Comparison of ENCODE assay signal across 1 cellular context in the genomic region with DNA sequence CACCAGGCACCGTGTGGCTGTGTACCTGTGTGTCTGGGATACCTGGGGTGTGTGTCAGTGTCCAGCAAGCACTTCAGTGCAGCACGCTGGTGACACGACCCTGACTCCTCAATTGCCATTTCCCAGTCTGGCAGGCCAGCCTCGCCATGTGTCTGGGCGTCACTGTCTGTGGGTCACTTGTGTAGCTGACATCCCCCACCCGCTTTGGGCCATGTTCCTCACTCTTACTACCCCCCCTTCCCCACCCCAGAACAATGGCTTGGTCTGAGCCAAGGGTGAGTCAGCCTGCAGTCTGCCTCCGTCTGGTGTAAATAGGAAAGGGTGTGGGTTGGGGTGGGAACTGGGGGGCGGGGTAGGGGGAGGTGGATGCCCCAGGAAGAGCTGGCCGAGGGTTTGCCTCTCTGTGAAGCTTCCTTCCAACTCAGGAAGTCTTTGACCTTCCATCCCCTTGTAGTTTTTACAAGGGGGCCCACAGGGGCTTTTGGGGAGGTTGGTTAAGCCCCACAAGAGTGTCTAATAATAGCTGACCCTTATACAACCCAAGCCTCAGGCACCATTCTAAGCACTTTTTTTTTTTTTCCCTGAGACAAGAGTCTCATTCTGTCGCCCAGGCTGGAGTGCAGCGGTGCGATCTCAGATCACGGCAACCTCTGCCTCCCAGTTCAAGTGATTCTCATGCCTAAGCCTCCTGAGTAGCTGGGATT.
TF ChIP-seq lines count a peak whose summit lies in the region.

No MANE protein-coding gene starts in this region.

TF ChIP-seq in WTC11, 78 proteins besides CTCF, POLR2A, EP300 and RAD21 (continued from another document):
- TF ChIP-seq, protein P1, sequence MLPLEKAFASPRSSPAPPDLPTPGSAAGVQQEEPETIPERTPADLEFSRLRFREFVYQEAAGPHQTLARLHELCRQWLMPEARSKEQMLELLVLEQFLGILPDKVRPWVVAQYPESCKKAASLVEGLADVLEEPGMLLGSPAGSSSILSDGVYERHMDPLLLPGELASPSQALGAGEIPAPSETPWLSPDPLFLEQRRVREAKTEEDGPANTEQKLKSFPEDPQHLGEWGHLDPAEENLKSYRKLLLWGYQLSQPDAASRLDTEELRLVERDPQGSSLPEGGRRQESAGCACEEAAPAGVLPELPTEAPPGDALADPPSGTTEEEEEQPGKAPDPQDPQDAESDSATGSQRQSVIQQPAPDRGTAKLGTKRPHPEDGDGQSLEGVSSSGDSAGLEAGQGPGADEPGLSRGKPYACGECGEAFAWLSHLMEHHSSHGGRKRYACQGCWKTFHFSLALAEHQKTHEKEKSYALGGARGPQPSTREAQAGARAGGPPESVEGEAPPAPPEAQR (CRISPR knock-in tag; IDR thresholded peaks at IDR 0.05) = no peak
- TF ChIP-seq, protein P2, sequence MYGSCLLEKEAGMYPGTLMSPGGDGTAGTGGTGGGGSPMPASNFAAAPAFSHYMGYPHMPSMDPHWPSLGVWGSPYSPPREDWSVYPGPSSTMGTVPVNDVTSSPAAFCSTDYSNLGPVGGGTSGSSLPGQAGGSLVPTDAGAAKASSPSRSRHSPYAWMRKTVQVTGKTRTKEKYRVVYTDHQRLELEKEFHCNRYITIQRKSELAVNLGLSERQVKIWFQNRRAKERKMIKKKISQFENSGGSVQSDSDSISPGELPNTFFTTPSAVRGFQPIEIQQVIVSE (CRISPR knock-in tag; IDR thresholded peaks at IDR 0.05; ENCODE audit: borderline replicate concordance) = no peak
- TF ChIP-seq PRRX2 (CRISPR knock-in tag; IDR thresholded peaks at IDR 0.05) = no peak
- TF ChIP-seq, protein P3, sequence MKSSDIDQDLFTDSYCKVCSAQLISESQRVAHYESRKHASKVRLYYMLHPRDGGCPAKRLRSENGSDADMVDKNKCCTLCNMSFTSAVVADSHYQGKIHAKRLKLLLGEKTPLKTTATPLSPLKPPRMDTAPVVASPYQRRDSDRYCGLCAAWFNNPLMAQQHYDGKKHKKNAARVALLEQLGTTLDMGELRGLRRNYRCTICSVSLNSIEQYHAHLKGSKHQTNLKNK (CRISPR knock-in tag; IDR thresholded peaks at IDR 0.05) = no peak
- no peak for TF ChIP-seq MXD4 (CRISPR knock-in tag; IDR thresholded peaks at IDR 0.05; ENCODE audit: borderline replicate concordance)
- TF ChIP-seq CBFB (CRISPR knock-in tag; IDR thresholded peaks at IDR 0.05; ENCODE audit: low read depth) = no peak
- no peak for TF ChIP-seq ZNF219 (CRISPR knock-in tag; IDR thresholded peaks at IDR 0.05; ENCODE audit: borderline replicate concordance)
- TF ChIP-seq, protein P4, sequence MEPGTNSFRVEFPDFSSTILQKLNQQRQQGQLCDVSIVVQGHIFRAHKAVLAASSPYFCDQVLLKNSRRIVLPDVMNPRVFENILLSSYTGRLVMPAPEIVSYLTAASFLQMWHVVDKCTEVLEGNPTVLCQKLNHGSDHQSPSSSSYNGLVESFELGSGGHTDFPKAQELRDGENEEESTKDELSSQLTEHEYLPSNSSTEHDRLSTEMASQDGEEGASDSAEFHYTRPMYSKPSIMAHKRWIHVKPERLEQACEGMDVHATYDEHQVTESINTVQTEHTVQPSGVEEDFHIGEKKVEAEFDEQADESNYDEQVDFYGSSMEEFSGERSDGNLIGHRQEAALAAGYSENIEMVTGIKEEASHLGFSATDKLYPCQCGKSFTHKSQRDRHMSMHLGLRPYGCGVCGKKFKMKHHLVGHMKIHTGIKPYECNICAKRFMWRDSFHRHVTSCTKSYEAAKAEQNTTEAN (CRISPR knock-in tag; IDR thresholded peaks at IDR 0.05) = no peak
- TF ChIP-seq, protein P5, sequence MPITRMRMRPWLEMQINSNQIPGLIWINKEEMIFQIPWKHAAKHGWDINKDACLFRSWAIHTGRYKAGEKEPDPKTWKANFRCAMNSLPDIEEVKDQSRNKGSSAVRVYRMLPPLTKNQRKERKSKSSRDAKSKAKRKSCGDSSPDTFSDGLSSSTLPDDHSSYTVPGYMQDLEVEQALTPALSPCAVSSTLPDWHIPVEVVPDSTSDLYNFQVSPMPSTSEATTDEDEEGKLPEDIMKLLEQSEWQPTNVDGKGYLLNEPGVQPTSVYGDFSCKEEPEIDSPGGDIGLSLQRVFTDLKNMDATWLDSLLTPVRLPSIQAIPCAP (CRISPR knock-in tag; IDR thresholded peaks at IDR 0.05) = no peak
- TF ChIP-seq, protein P6, sequence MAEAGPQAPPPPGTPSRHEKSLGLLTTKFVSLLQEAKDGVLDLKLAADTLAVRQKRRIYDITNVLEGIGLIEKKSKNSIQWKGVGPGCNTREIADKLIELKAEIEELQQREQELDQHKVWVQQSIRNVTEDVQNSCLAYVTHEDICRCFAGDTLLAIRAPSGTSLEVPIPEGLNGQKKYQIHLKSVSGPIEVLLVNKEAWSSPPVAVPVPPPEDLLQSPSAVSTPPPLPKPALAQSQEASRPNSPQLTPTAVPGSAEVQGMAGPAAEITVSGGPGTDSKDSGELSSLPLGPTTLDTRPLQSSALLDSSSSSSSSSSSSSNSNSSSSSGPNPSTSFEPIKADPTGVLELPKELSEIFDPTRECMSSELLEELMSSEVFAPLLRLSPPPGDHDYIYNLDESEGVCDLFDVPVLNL (CRISPR knock-in tag; IDR thresholded peaks at IDR 0.05; ENCODE audit: borderline replicate concordance, low read depth) = no peak
- no peak for TF ChIP-seq ZNF671 (CRISPR knock-in tag; IDR thresholded peaks at IDR 0.05)
- TF ChIP-seq, protein P7, sequence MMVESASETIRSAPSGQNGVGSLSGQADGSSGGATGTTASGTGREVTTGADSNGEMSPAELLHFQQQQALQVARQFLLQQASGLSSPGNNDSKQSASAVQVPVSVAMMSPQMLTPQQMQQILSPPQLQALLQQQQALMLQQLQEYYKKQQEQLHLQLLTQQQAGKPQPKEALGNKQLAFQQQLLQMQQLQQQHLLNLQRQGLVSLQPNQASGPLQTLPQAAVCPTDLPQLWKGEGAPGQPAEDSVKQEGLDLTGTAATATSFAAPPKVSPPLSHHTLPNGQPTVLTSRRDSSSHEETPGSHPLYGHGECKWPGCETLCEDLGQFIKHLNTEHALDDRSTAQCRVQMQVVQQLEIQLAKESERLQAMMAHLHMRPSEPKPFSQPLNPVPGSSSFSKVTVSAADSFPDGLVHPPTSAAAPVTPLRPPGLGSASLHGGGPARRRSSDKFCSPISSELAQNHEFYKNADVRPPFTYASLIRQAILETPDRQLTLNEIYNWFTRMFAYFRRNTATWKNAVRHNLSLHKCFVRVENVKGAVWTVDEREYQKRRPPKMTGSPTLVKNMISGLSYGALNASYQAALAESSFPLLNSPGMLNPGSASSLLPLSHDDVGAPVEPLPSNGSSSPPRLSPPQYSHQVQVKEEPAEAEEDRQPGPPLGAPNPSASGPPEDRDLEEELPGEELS (CRISPR knock-in tag; IDR thresholded peaks at IDR 0.05) = no peak
- TF ChIP-seq JUN (CRISPR knock-in tag; IDR thresholded peaks at IDR 0.05) = no peak
